Comparison of ENCODE assay signal across 1 cellular context in genomic region chr18:51687845-51688585, GRCh38.
TF ChIP-seq lines count a peak whose summit lies in the region.

No MANE protein-coding gene starts in this region.

TF ChIP-seq in H1, 55 proteins besides CTCF, POLR2A, EP300 and RAD21 (continued from another document):
- TF ChIP-seq BRCA1 (IDR thresholded peaks at IDR 0.05; ENCODE audit: low read depth, low read length) (no peak), SIRT6 (IDR thresholded peaks at IDR 0.05; ENCODE audit: low read length) (no peak), NANOG (IDR thresholded peaks at IDR 0.05; ENCODE audit: insufficient read depth, low read depth, low read length, poor library complexity, severe bottlenecking) (no peak)
